In the genomic region with DNA sequence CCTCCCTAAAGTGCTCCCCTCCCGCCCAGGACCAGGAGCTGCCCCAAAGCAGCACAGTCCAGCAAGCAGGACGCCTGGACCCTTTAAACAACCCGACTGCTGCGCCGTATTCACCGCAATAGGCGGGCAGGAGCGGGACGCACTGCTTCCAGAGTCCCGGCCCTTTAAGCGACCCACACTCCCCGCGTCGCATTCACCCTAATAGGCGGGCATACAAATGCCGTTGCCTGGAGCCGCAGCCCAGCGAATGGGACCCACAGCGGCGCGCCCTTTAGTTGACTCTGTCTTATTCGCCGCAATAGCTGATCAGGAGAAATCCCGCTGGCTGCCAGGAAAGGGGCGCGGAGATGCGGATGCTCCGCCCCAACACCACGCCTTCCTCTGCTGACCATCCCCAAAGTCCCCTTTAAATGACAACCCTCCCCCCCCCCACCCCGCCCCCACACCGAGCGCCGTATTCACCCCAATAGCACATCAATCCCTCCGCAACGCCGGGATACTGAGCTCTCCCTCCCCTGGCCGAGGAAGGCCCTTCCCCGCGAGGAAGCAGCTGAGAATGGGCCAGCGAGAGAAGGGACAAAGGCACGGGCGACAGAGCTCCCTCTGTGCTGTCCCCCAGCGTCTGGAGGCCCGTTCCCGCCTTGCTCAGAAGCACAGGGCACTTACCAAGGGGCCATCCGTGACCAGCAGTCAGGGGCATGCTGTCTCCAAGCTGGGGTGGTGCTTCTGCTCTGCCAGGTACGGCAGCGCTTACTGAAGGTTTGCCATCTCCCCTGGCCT, we compare ENCODE assay signal across 9 cellular contexts. TPM values are rescaled to one million over a fixed set of nuclear protein-coding genes. Genes with fewer than 3 reads are reported as not detected.
DNase-seq lines count a peak whose midpoint lies in the region; ATAC-seq and TF ChIP-seq lines count a peak whose summit lies in the region.
"Had no signal": no experiment of that assay in that cellular context is flagged by ENCODE, and none has a peak within 500 bp of the region (broad histone marks: within the 10 kb centered on the region; RNA-seq: fewer than 3 reads in every experiment).

No MANE protein-coding gene starts in this region.

- peak overlapping the region; percentile 14 for H3K4me3 Mint-ChIP-seq in activated naive CD8-positive, alpha-beta T cell treated with anti-CD3 and anti-CD28 coated beads for 36 hours
- peak overlapping the region; percentile 88 for H3K4me3 Mint-ChIP-seq in nephron

- DNase-seq in D341Med (ENCODE audit: low spot score) (peak; percentile 85), NCI-H1048 (lab: John Stamatoyannopoulos, UW) (peak; percentile 85), glomerular endothelial cell (ENCODE audit: extremely low read depth, low read depth, low spot score) (peak; percentile 33), ureter (ENCODE audit: low spot score) (peak; percentile 87), GM10248 (ENCODE audit: extremely low spot score) (no peak)
- peak; percentile 56 for DNase-seq in activated naive CD8-positive, alpha-beta T cell treated with anti-CD3 and anti-CD28 coated beads for 36 hours

- peaks cover 2% of the 10 kb centered on the region for H3K36me3 Mint-ChIP-seq in activated naive CD8-positive, alpha-beta T cell treated with anti-CD3 and anti-CD28 coated beads for 36 hours
- no peaks in the 10 kb centered on the region for H3K36me3 Mint-ChIP-seq in nephron (ENCODE audit: low read depth)

- TF ChIP-seq CTCF in nephron (IDR thresholded peaks at IDR 0.05; ENCODE audit: unreplicated experiment in 3 of 3) = no peak
- no peak for TF ChIP-seq CTCF in GM10248 (IDR thresholded peaks at IDR 0.05; ENCODE audit: control extremely low read depth, extremely low read depth, low read depth, missing control alignments)

- no peak overlapping the region for H3K27ac Mint-ChIP-seq in activated naive CD8-positive, alpha-beta T cell treated with anti-CD3 and anti-CD28 coated beads for 36 hours
- H3K27ac Mint-ChIP-seq in nephron = peak overlapping the region in 1 of 3 experiments; percentile 86
- H3K27ac Mint-ChIP-seq: IgD-negative memory B cell had no signal

- no peaks in the 10 kb centered on the region for H3K9me3 Mint-ChIP-seq in activated naive CD8-positive, alpha-beta T cell treated with anti-CD3 and anti-CD28 coated beads for 36 hours
- no peaks in the 10 kb centered on the region for H3K9me3 Mint-ChIP-seq in nephron

- peaks cover 28% of the 10 kb centered on the region for H3K4me1 Mint-ChIP-seq in activated naive CD8-positive, alpha-beta T cell treated with anti-CD3 and anti-CD28 coated beads for 36 hours
- peaks cover 65% of the 10 kb centered on the region for H3K4me1 Mint-ChIP-seq in nephron

- ATAC-seq in GM21717 (IDR thresholded peaks at IDR 0.05; ENCODE audit: unreplicated experiment) = no peak

- peaks cover 7% of the 10 kb centered on the region for H3K27me3 Mint-ChIP-seq in activated naive CD8-positive, alpha-beta T cell treated with anti-CD3 and anti-CD28 coated beads for 36 hours
- H3K27me3 Mint-ChIP-seq in nephron (ENCODE audit: low read depth) = no peaks in the 10 kb centered on the region

- CTCF ChIA-PET in GM10248 (lab: Yijun Ruan, JAX) = no interaction called here

- POLR2A ChIA-PET in GM10248 (lab: Yijun Ruan, JAX) = no interaction called here

RNA-seq across cellular contexts. Expression of gene OSBPL5, which starts 4.7 kb away (rescaled TPM):
- total RNA-seq in activated naive CD8-positive, alpha-beta T cell treated with anti-CD3 and anti-CD28 coated beads for 36 hours = 1 to 10 TPM; 6.6 to 7.3 TPM
- total RNA-seq in glomerular endothelial cell (37.5 and 41.1 TPM in 2 replicates), ureter (84.3 TPM)

RNA-seq across cellular contexts. Expression of gene MRGPRG, which starts 58.2 kb away (rescaled TPM):
- total RNA-seq in activated naive CD8-positive, alpha-beta T cell treated with anti-CD3 and anti-CD28 coated beads for 36 hours = not detected
- total RNA-seq in glomerular endothelial cell (not detected in 2 replicates), ureter (not detected)
